Comparison of ENCODE assay signal across 3 cellular contexts in genomic region chr3:73926360-73927202, GRCh38.
TF ChIP-seq lines count a peak whose summit lies in the region.

No MANE protein-coding gene starts in this region.

TF ChIP-seq in liver, 16 proteins besides CTCF, POLR2A, EP300 and RAD21:
- TF ChIP-seq NR2F2 (IDR thresholded peaks at IDR 0.05) (no peak), MAX (IDR thresholded peaks at IDR 0.05) (no peak), YY1 (IDR thresholded peaks at IDR 0.05) (no peak), JUND (IDR thresholded peaks at IDR 0.05) (no peak), ATF3 (IDR thresholded peaks at IDR 0.05) (no peak), REST (IDR thresholded peaks at IDR 0.05) (no peak), TAF1 (conservative IDR thresholded peaks at IDR 0.05) (no peak), GABPA (IDR thresholded peaks at IDR 0.05 in 1 of 2, conservative IDR thresholded peaks at IDR 0.05 in 1 of 2) (no peak), HNF4A (conservative IDR thresholded peaks at IDR 0.05) (peak; percentile 63 to 89), ZBTB33 (IDR thresholded peaks at IDR 0.05) (no peak), EGR1 (IDR thresholded peaks at IDR 0.05; ENCODE audit: low read depth in 2 of 2) (no peak), SP1 (IDR thresholded peaks at IDR 0.05) (peak; percentile 32), FOXA1 (IDR thresholded peaks at IDR 0.05) (no peak), HNF4G (IDR thresholded peaks at IDR 0.05) (peak; percentile 52), FOXA2 (IDR thresholded peaks at IDR 0.05) (no peak), RXRA (IDR thresholded peaks at IDR 0.05) (no peak)
TF ChIP-seq in liver: peak in this region for 3.

TF ChIP-seq in HepG2, 621 proteins besides CTCF, POLR2A, EP300 and RAD21:
- TF ChIP-seq ZNF430 (CRISPR knock-in tag; IDR thresholded peaks at IDR 0.05) (no peak), MAFF (IDR thresholded peaks at IDR 0.05; ENCODE audit: low read depth, low read length) (no peak), RELA (CRISPR knock-in tag; IDR thresholded peaks at IDR 0.05) (no peak), ARID2 (CRISPR knock-in tag; IDR thresholded peaks at IDR 0.05; ENCODE audit: borderline replicate concordance) (no peak), PRPF4 (IDR thresholded peaks at IDR 0.05; ENCODE audit: low read depth, low read length, poor library complexity, severe bottlenecking) (no peak), SP140L (CRISPR knock-in tag; IDR thresholded peaks at IDR 0.05; ENCODE audit: borderline replicate concordance) (no peak), MAFK (conservative IDR thresholded peaks at IDR 0.05 in 1 of 2, IDR thresholded peaks at IDR 0.05 in 1 of 2; ENCODE audit: low read length in 2 of 2) (no peak), MBNL3 (CRISPR knock-in tag; conservative IDR thresholded peaks at IDR 0.05) (no peak), MAFG (CRISPR knock-in tag; IDR thresholded peaks at IDR 0.05) (no peak), TRIM24 (CRISPR knock-in tag; IDR thresholded peaks at IDR 0.05) (no peak), NR3C1 (CRISPR knock-in tag; IDR thresholded peaks at IDR 0.05) (no peak), MEF2D (CRISPR knock-in tag; IDR thresholded peaks at IDR 0.05) (no peak), ZNF207 (IDR thresholded peaks at IDR 0.05; ENCODE audit: borderline replicate concordance) (no peak), PHF20 (CRISPR knock-in tag; IDR thresholded peaks at IDR 0.05) (no peak), ZNF333 (CRISPR knock-in tag; IDR thresholded peaks at IDR 0.05; ENCODE audit: borderline replicate concordance) (no peak), E2F1 (CRISPR knock-in tag; IDR thresholded peaks at IDR 0.05) (no peak), HOXA9 (CRISPR knock-in tag; IDR thresholded peaks at IDR 0.05; ENCODE audit: borderline replicate concordance) (no peak)

TF ChIP-seq in H1, 55 proteins besides CTCF, POLR2A, EP300 and RAD21:
- TF ChIP-seq SIRT6 (IDR thresholded peaks at IDR 0.05; ENCODE audit: low read length): no peak
